In the genomic region with DNA sequence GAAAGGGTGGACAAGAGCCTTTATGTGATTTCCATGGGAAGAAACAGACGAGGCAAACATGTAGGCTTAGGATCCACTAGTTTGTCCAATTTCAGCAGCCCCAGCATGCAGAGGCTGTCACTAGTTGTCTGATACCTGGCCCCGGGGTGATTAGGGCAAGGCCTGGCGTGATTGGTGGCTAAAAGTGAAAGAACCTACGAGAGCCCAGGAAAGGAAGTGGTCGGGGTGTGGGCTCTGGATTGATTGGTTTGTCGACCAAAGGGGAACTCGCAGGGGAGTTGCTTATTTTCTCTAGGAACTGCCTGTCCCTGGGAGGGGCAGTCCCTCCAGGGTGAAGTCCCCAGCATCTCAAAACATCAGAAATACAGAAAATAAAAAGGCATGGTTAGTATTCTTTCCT, we compare ENCODE assay signal across 8 cellular contexts.
A peak's percentile ranks its signal among the peaks of the same experiment; 100 is the strongest.
DNase-seq lines count a peak whose midpoint lies in the region; ATAC-seq and TF ChIP-seq lines count a peak whose summit lies in the region.

No MANE protein-coding gene starts in this region.

- no peak overlapping the region for H3K27ac ChIP-seq in brain microvascular endothelial cell

- ATAC-seq in GM19023 (IDR thresholded peaks at IDR 0.05; ENCODE audit: unreplicated experiment) (peak; percentile 98), HG03039 (IDR thresholded peaks at IDR 0.05; ENCODE audit: unreplicated experiment) (peak; percentile 92)
- peak; percentile 100 for ATAC-seq in activated naive CD8-positive, alpha-beta T cell treated with anti-CD3 and anti-CD28 coated beads, Interleukin-2, amount 10 ng/mL, durations not matched to agents 7 days and 5 days (ENCODE audit: low read depth)

- no peak overlapping the region for H3K4me3 ChIP-seq in brain microvascular endothelial cell (ENCODE audit: low read depth, low read length)

- H3K27me3 ChIP-seq in brain microvascular endothelial cell (replicated peaks) = no peaks in the 10 kb centered on the region

- peak overlapping the region; percentile 60 for H3K4me3 Mint-ChIP-seq in activated naive CD8-positive, alpha-beta T cell treated with anti-CD3 and anti-CD28 coated beads, Interleukin-2, amount 10 ng/mL, durations not matched to agents 7 days and 5 days

- TF ChIP-seq CTCF in brain microvascular endothelial cell (IDR thresholded peaks at IDR 0.05; ENCODE audit: low read depth, low read length, missing control alignments) = no peak

- peak overlapping the region; percentile 81 for H3K27ac Mint-ChIP-seq in activated naive CD8-positive, alpha-beta T cell treated with anti-CD3 and anti-CD28 coated beads, Interleukin-2, amount 10 ng/mL, durations not matched to agents 7 days and 5 days

- peaks cover 9% of the 10 kb centered on the region for H3K4me1 Mint-ChIP-seq in activated naive CD8-positive, alpha-beta T cell treated with anti-CD3 and anti-CD28 coated beads, Interleukin-2, amount 10 ng/mL, durations not matched to agents 7 days and 5 days

- peaks cover 4% of the 10 kb centered on the region for H3K9me3 Mint-ChIP-seq in activated naive CD8-positive, alpha-beta T cell treated with anti-CD3 and anti-CD28 coated beads, Interleukin-2, amount 10 ng/mL, durations not matched to agents 7 days and 5 days

- H3K36me3 Mint-ChIP-seq in activated naive CD8-positive, alpha-beta T cell treated with anti-CD3 and anti-CD28 coated beads, Interleukin-2, amount 10 ng/mL, durations not matched to agents 7 days and 5 days = peaks cover 4% of the 10 kb centered on the region

- DNase-seq in SK-MEL-5 (ENCODE audit: low read depth, low spot score) = peak; percentile 52
- DNase-seq in activated naive CD8-positive, alpha-beta T cell treated with anti-CD3 and anti-CD28 coated beads, Interleukin-2, amount 10 ng/mL, durations not matched to agents 7 days and 5 days = peak; percentile 64
- peak; percentile 18 to 21 for DNase-seq in stimulated activated CD4-positive, alpha-beta T cell treated with anti-CD3 and anti-CD28 coated beads, Interleukin-2, amount 100 ng/mL, for 48 hours
- DNase-seq in DMS53 treated with DMSO at 0.1 percent for 48 hours (lab: John Stamatoyannopoulos, UW; ENCODE audit: unreplicated experiment) = no peak
- no peak for DNase-seq in NCI-H128 (lab: John Stamatoyannopoulos, UW; ENCODE audit: unreplicated experiment)
- no peak for DNase-seq in brain microvascular endothelial cell

- in situ Hi-C loops in SK-MEL-5 (cut with HindIII; ENCODE audit: low pct_unique_long_range_greater_than_20kb, low sequenced_read_pairs) (no loop called here), brain microvascular endothelial cell (cut with HindIII; ENCODE audit: low pct_ligation_motif_present, low sequenced_read_pairs) (no loop called here)

- POLR2A ChIA-PET in activated naive CD8-positive, alpha-beta T cell treated with anti-CD3 and anti-CD28 coated beads, Interleukin-2, amount 10 ng/mL, durations not matched to agents 7 days and 5 days (lab: Charles Lee) = no interaction called here

- peaks cover 4% of the 10 kb centered on the region for H3K27me3 Mint-ChIP-seq in activated naive CD8-positive, alpha-beta T cell treated with anti-CD3 and anti-CD28 coated beads, Interleukin-2, amount 10 ng/mL, durations not matched to agents 7 days and 5 days

- no peaks in the 10 kb centered on the region for H3K36me3 ChIP-seq in brain microvascular endothelial cell (replicated peaks)

Comparison
In these comparisons a context has a peak if more than half of its experiments do, and no peak if none do; other contexts are left out.
1. DNase-seq: peak in SK-MEL-5 (single experiment), activated naive CD8-positive, alpha-beta T cell treated with anti-CD3 and anti-CD28 coated beads, Interleukin-2, amount 10 ng/mL, durations not matched to agents 7 days and 5 days (single experiment) and stimulated activated CD4-positive, alpha-beta T cell treated with anti-CD3 and anti-CD28 coated beads, Interleukin-2, amount 100 ng/mL, for 48 hours (2 of 2); none in DMS53 treated with DMSO at 0.1 percent for 48 hours (single experiment), NCI-H128 (single experiment) and brain microvascular endothelial cell (single experiment).
2. Peak in every context shown above with its lines, with median percentiles within 50 percentile points of each other: ATAC-seq.